9 cellular contexts compared by ENCODE assay signal in the genomic region with DNA sequence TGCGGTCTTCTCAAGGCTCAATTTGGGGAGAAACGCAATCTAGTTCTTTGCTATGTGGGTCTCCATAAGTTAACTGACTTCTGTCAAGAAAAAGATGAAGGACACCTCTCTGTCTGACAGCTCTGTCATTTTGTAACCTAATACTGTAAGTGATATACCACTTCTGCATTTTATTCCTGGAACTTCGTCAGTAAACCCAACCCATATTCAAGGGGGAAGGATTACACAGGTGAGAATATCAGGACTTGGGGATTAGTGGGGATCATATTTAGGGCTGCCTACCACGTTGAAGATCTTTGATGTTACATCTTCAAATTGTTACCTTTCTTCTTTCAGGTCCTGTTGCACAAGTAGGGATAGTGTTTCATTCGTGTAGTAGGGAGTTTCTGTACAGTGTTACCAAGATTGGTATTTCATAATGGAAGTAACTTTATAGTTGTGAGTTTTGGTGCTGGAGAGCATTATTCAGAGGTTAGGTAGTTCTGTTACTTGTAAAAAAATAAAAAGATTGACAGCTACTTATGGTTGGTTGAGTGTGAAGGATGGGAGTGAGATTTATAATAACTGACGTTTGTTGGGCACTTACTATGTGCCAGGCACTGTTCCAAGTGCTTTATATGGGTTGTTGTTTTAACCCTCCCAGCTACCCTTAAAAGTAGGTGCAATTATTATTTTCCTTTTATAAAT. TPM values are rescaled to one million over a fixed set of nuclear protein-coding genes. Genes with fewer than 3 reads are reported as not detected.
DNase-seq lines count a peak whose midpoint lies in the region; ATAC-seq lines count a peak whose summit lies in the region.
"Had no signal": no experiment of that assay in that cellular context is flagged by ENCODE, and none has a peak within 500 bp of the region (broad histone marks: within the 10 kb centered on the region; RNA-seq: fewer than 3 reads in every experiment).

No MANE protein-coding gene starts in this region.

- H3K4me3 Mint-ChIP-seq in CD8-positive, alpha-beta memory T cell: peak overlapping the region; percentile 21 to 98 (median 91)
- peak overlapping the region; percentile 93 for H3K4me3 Mint-ChIP-seq in activated naive CD8-positive, alpha-beta T cell treated with anti-CD3 and anti-CD28 coated beads, Interleukin-2, amount 50 U/mL, for 24 hours
- H3K4me3 Mint-ChIP-seq in naive B cell: peak overlapping the region; percentile 74 to 96 (median 94)

- POLR2A ChIA-PET in CD8-positive, alpha-beta memory T cell (lab: Charles Lee): no interaction called here

- peaks cover 0 to 3% of the 10 kb centered on the region in 2 donors for H3K27me3 Mint-ChIP-seq in CD8-positive, alpha-beta memory T cell
- no peaks in the 10 kb centered on the region for H3K27me3 Mint-ChIP-seq in activated naive CD8-positive, alpha-beta T cell treated with anti-CD3 and anti-CD28 coated beads, Interleukin-2, amount 50 U/mL, for 24 hours
- no peaks in the 10 kb centered on the region for H3K27me3 Mint-ChIP-seq in naive B cell

- no peaks in the 10 kb centered on the region for H3K9me3 Mint-ChIP-seq in CD8-positive, alpha-beta memory T cell
- H3K9me3 Mint-ChIP-seq in activated naive CD8-positive, alpha-beta T cell treated with anti-CD3 and anti-CD28 coated beads, Interleukin-2, amount 50 U/mL, for 24 hours: no peaks in the 10 kb centered on the region
- H3K9me3 Mint-ChIP-seq in naive B cell: no peaks in the 10 kb centered on the region

- H3K9me3 ChIP-seq in CD8-positive, alpha-beta memory T cell (ENCODE audit: low read length): no peaks in the 10 kb centered on the region

- DNase-seq in CD8-positive, alpha-beta memory T cell: no peak
- no peak for DNase-seq in activated naive CD8-positive, alpha-beta T cell treated with anti-CD3 and anti-CD28 coated beads, Interleukin-2, amount 50 U/mL, for 24 hours
- DNase-seq in naive B cell (no peak), posterior vena cava (ENCODE audit: low spot score) (no peak), left colon (no peak), LoVo (ENCODE audit: low spot score) (no peak)
- DNase-seq: T1000 had no signal

- peaks cover 34% of the 10 kb centered on the region for H3K4me1 ChIP-seq in CD8-positive, alpha-beta memory T cell (ENCODE audit: insufficient read depth, low read length)

- peaks cover 42 to 59% (median 56%) of the 10 kb centered on the region in 3 donors for H3K4me1 Mint-ChIP-seq in CD8-positive, alpha-beta memory T cell
- H3K4me1 Mint-ChIP-seq in activated naive CD8-positive, alpha-beta T cell treated with anti-CD3 and anti-CD28 coated beads, Interleukin-2, amount 50 U/mL, for 24 hours: peaks cover 38% of the 10 kb centered on the region
- H3K4me1 Mint-ChIP-seq in naive B cell: peaks cover 35 to 40% (median 39%) of the 10 kb centered on the region in 3 donors

- CTCF ChIA-PET in CD8-positive, alpha-beta memory T cell (lab: Charles Lee): interaction anchor here (1.6 kb wide), 1 partner anchor 11 kb away, joined by 6 read pairs; no protein-coding TSS in a partner anchor

- H3K27me3 ChIP-seq in CD8-positive, alpha-beta memory T cell (ENCODE audit: insufficient read depth, low read length, poor library complexity, severe bottlenecking): no peaks in the 10 kb centered on the region

- intact Hi-C loops in posterior vena cava (cut with DNase I): no loop called here
- intact Hi-C loops in left colon (cut with DNase I, micrococcal nuclease): no loop called here

- H3K36me3 ChIP-seq in CD8-positive, alpha-beta memory T cell (ENCODE audit: insufficient read depth, low read length): no peaks in the 10 kb centered on the region

- H3K27ac ChIP-seq in CD8-positive, alpha-beta memory T cell (ENCODE audit: low read depth, low read length): no peak overlapping the region

- H3K36me3 Mint-ChIP-seq in CD8-positive, alpha-beta memory T cell: peaks cover 0 to 17% (median 2%) of the 10 kb centered on the region in 3 donors
- peaks cover 4% of the 10 kb centered on the region for H3K36me3 Mint-ChIP-seq in activated naive CD8-positive, alpha-beta T cell treated with anti-CD3 and anti-CD28 coated beads, Interleukin-2, amount 50 U/mL, for 24 hours (ENCODE audit: low read depth)
- H3K36me3 Mint-ChIP-seq in naive B cell: no peaks in the 10 kb centered on the region

- ATAC-seq in HG02885 (IDR thresholded peaks at IDR 0.05; ENCODE audit: poor library complexity, unreplicated experiment): peak; percentile 23
- no peak for ATAC-seq in activated naive CD8-positive, alpha-beta T cell treated with anti-CD3 and anti-CD28 coated beads, Interleukin-2, amount 50 U/mL, for 24 hours
- ATAC-seq in naive B cell (ENCODE audit: low read depth in 2 of 2): no peak
- no peak for ATAC-seq in left colon
- ATAC-seq in GM18867 (IDR thresholded peaks at IDR 0.05; ENCODE audit: unreplicated experiment): no peak

- H3K4me3 ChIP-seq in CD8-positive, alpha-beta memory T cell (ENCODE audit: low read length): peak overlapping the region; percentile 89

- H3K27ac Mint-ChIP-seq in CD8-positive, alpha-beta memory T cell: peak overlapping the region in 6 of 8 donors; percentile 0 to 94 (median 26)
- H3K27ac Mint-ChIP-seq in activated naive CD8-positive, alpha-beta T cell treated with anti-CD3 and anti-CD28 coated beads, Interleukin-2, amount 50 U/mL, for 24 hours: no peak overlapping the region
- peak overlapping the region in 4 of 6 donors; percentile 7 to 84 (median 42) for H3K27ac Mint-ChIP-seq in naive B cell

RNA-seq across cellular contexts. Expression of gene TMEM260, which starts 1.6 kb away (rescaled TPM):
- total RNA-seq in CD8-positive, alpha-beta memory T cell: 10 to 100 TPM; 10.8 to 11.2 TPM
- polyA plus RNA-seq in CD8-positive, alpha-beta memory T cell: 10.5 TPM
- polyA plus RNA-seq in naive B cell (ENCODE audit: low read depth in 6 of 6): 10 to 100 TPM in 5 of 6 donors, 1 to 10 TPM in 1; 6.7 to 23.2 (median 14.2) TPM
- 10 to 100 TPM; 12.5 to 13.3 TPM for total RNA-seq in posterior vena cava
- total RNA-seq in left colon: 10 to 100 TPM; 17.9 to 22.9 TPM
